Comparison of ENCODE assay signal across 31 cellular contexts in genomic region chr10:67553266-67553665, GRCh38.
"Had no signal": no experiment of that assay in that cellular context is flagged by ENCODE, and none has a peak within 500 bp of the region (broad histone marks: within the 10 kb centered on the region; RNA-seq: fewer than 3 reads in every experiment).

No MANE protein-coding gene starts in this region.

- ATAC-seq: activated CD8-positive, alpha-beta T cell treated with anti-CD3 and anti-CD28 coated beads for 36 hours; activated naive CD4-positive, alpha-beta T cell treated with anti-CD3 and anti-CD28 coated beads, Interleukin-2, amount 50 U/mL, for 72 hours; activated T-cell treated with anti-CD3 and anti-CD28 coated beads, Interleukin-2, amount 50 U/mL, for 4 hours; activated T-cell treated with anti-CD3 and anti-CD28 coated beads, Interleukin-2, amount 50 U/mL, for 72 hours; activated T-helper 17 cell treated with anti-CD3 and anti-CD28 coated beads, Interleukin-2, amount 50 U/mL, for 72 hours had no signal

- H3K4me1 ChIP-seq: ascending aorta had no signal

- H3K27ac ChIP-seq: ascending aorta, cardiac muscle cell, VCaP had no signal

- H3K36me3 ChIP-seq: ascending aorta, cardiac muscle cell had no signal

- DNase-seq: activated B cell treated with CpG ODN at 0.5 μM for 24 hours; activated CD4-positive, alpha-beta memory T cell treated with anti-CD3 and anti-CD28 coated beads for 36 hours; activated CD4-positive, alpha-beta T cell treated with anti-CD3 and anti-CD28 coated beads for 4 hours; activated CD4-positive, alpha-beta T cell treated with anti-CD3 and anti-CD28 coated beads, Interleukin-2, amount 10 ng/mL, durations not matched to agents 24 days and 14 days; activated CD4-positive, alpha-beta T cell treated with anti-CD3 and anti-CD28 coated beads, Interleukin-2, amount 50 U/mL, for 1 hour; activated CD4-positive, alpha-beta T cell treated with anti-CD3 and anti-CD28 coated beads, Interleukin-2, amount 50 U/mL, for 4 hours; activated CD4-positive, CD25-positive, alpha-beta regulatory T cell treated with anti-CD3 and anti-CD28 coated beads, Interleukin-2, amount 50 U/mL, for 72 hours; activated CD8-positive, alpha-beta memory T cell treated with anti-CD3 and anti-CD28 coated beads, Interleukin-2, amount 50 U/mL, for 4 hours; activated CD8-positive, alpha-beta T cell treated with anti-CD3 and anti-CD28 coated beads for 36 hours; activated effector memory CD4-positive, alpha-beta T cell treated with anti-CD3 and anti-CD28 coated beads, Interleukin-2, amount 50 U/mL, for 16 hours; activated gamma-delta T cell treated with Interleukin-2 at 50 U/mL for 16 hours; activated naive CD4-positive, alpha-beta T cell; activated naive CD4-positive, alpha-beta T cell treated with anti-CD3 and anti-CD28 coated beads for 36 hours; activated naive CD4-positive, alpha-beta T cell treated with anti-CD3 and anti-CD28 coated beads, Interleukin-2, amount 50 U/mL, for 16 hours; activated naive CD8-positive, alpha-beta T cell treated with anti-CD3 and anti-CD28 coated beads for 36 hours; activated T-cell treated with anti-CD3 and anti-CD28 coated beads for 4 hours; activated T-cell treated with anti-CD3 and anti-CD28 coated beads, Interleukin-2, amount 50 U/mL, for 1 hour; activated T-cell treated with anti-CD3 and anti-CD28 coated beads, Interleukin-2, amount 50 U/mL, for 4 hours; activated T-cell treated with anti-CD3 and anti-CD28 coated beads, Interleukin-2, amount 50 U/mL, for 72 hours; amygdala; anterior cingulate cortex; caudate nucleus; cerebellar nuclear complex; T-helper 1 cell; T-helper 2 cell; T-helper 9 cell had no signal

- H3K9me3 ChIP-seq: ascending aorta had no signal

- H3K27me3 ChIP-seq: ascending aorta, cardiac muscle cell had no signal

- H3K4me3 ChIP-seq: ascending aorta, cardiac muscle cell had no signal
